12 cellular contexts compared by ENCODE assay signal in the genomic region with DNA sequence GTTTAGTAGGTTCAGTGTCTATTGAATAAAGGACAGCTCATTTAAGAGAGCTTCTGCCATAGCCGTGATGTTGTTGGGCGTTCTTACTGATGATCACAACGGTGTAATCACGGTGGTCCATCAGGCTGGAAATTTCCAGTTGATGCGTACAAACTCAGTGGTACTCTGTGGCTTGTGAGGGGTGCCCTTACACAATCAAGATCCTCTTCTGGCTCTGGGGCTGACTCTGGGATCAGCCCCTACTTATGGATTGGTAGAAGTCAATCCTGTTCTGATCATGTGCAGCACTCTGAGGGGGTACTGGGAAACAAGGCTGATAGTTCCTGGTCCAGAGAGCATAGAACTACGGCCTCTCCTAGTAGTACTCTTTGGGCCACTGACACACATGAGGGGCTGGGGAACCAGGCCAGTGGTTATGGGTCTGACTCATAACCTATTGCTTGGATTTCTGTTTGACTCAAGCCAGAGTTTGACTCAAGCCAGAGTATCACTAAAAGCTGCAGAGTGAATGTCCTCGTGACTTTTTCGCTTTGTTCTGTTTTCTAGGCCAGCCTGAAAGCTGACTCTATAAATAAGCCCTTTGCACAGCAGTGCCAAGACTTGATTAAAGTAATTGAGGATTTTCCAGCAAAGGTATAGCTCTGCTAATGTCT. TPM values are rescaled to one million over a fixed set of nuclear protein-coding genes. Genes with fewer than 3 reads are reported as not detected.
DNase-seq lines count a peak whose midpoint lies in the region; ATAC-seq and TF ChIP-seq lines count a peak whose summit lies in the region.
"Not testable (repeated sequence)": the region's sequence is repeated elsewhere in the genome, so short reads cannot be mapped to it uniquely, and the experiment has no call there.
"Had no signal": no experiment of that assay in that cellular context is flagged by ENCODE, and none has a peak within 500 bp of the region (broad histone marks: within the 10 kb centered on the region; RNA-seq: fewer than 3 reads in every experiment).

No MANE protein-coding gene starts in this region.

- not testable (repeated sequence) for H3K23ac ChIP-seq in IMR-90 (ENCODE audit: low read depth, low read length)

- H3K4me1 ChIP-seq in IMR-90 (ENCODE audit: control insufficient read depth, insufficient read depth, low read length); fibroblast of lung (ENCODE audit: control insufficient read depth, extremely low read depth, insufficient read depth, low read length): not testable (repeated sequence)

- not testable (repeated sequence) for H2AK9ac ChIP-seq in IMR-90 (replicated peaks; ENCODE audit: low read depth, low read length, poor library complexity)

- peaks cover 44% of the 10 kb centered on the region for H3K79me2 ChIP-seq in fibroblast of lung (ENCODE audit: control insufficient read depth, insufficient read depth, low read length)

- not testable (repeated sequence) for H3K27me3 ChIP-seq in IMR-90 (ENCODE audit: control insufficient read depth, insufficient read depth, low read length); fibroblast of lung (ENCODE audit: control insufficient read depth, insufficient read depth, low read length)

- intact Hi-C loops in IMR-90 (cut with micrococcal nuclease) = not testable (repeated sequence)

- not testable (repeated sequence) for TF ChIP-seq CTCF in IMR-90 (conservative IDR thresholded peaks at IDR 0.05; ENCODE audit: low read depth, low read length); fibroblast of lung (conservative IDR thresholded peaks at IDR 0.05 in 1 of 2, IDR thresholded peaks at IDR 0.05 in 1 of 2; ENCODE audit: low read depth in 1 of 2, low read length in 2 of 2)

- dilution Hi-C loops in IMR-90 (cut with HindIII; ENCODE audit: low sequenced_read_pairs, unreplicated experiment) = not testable (repeated sequence)

- H3K9me3 ChIP-seq in IMR-90 (ENCODE audit: control insufficient read depth, insufficient read depth, low read length); fibroblast of lung (ENCODE audit: control insufficient read depth, insufficient read depth, low read depth, low read length): not testable (repeated sequence)

- not testable (repeated sequence) for H3K4me3 ChIP-seq in IMR-90 (ENCODE audit: insufficient read depth, low read depth, low read length); fibroblast of lung (replicated peaks in 1 of 4; ENCODE audit: control extremely low read depth in 1 of 4, insufficient read depth in 1 of 4, low read depth in 3 of 4, low read length in 4 of 4)

- not testable (repeated sequence) for H2AFZ ChIP-seq in IMR-90 (replicated peaks; ENCODE audit: low read length, poor library complexity); fibroblast of lung (ENCODE audit: low read length)

- not testable (repeated sequence) for H3K9ac ChIP-seq in IMR-90 (ENCODE audit: low read depth, low read length); fibroblast of lung (ENCODE audit: insufficient read depth, low read length)

- not testable (repeated sequence) for H4K5ac ChIP-seq in IMR-90 (ENCODE audit: low read depth, low read length)

- H3K4me2 ChIP-seq in IMR-90 (ENCODE audit: low read depth, low read length); fibroblast of lung (ENCODE audit: extremely low read depth, insufficient read depth, low read length): not testable (repeated sequence)

- H2BK15ac ChIP-seq in IMR-90 (ENCODE audit: low read depth, low read length) = not testable (repeated sequence)

- not testable (repeated sequence) for TF ChIP-seq POLR2A in IMR-90 (IDR thresholded peaks at IDR 0.05; ENCODE audit: low read depth, low read length)

- peaks cover 15% of the 10 kb centered on the region; the same call in 1 of the 2 replicates for H4K20me1 ChIP-seq in IMR-90 (ENCODE audit: insufficient read depth, low read length)
- H4K20me1 ChIP-seq in fibroblast of lung (ENCODE audit: control insufficient read depth, extremely low read depth, insufficient read depth, low read length) = not testable (repeated sequence)

- CTCF ChIA-PET in IMR-90 (lab: Yijun Ruan, JAX) = not testable (repeated sequence)
- CTCF ChIA-PET in activated CD8-positive, alpha-beta memory T cell treated with anti-CD3 and anti-CD28 coated beads, Interleukin-2, amount 10 ng/mL, durations not matched to agents 7 days and 5 days (lab: Charles Lee) = interaction anchor here (1.2 kb wide), 1 partner anchor 9 kb away, joined by 5 read pairs; no protein-coding TSS in a partner anchor

- peak; percentile 28 for DNase-seq in Daoy (ENCODE audit: low read depth)
- peak; percentile 73 for DNase-seq in IMR-90
- DNase-seq in activated CD8-positive, alpha-beta memory T cell treated with anti-CD3 and anti-CD28 coated beads, Interleukin-2, amount 10 ng/mL, durations not matched to agents 7 days and 5 days = peak; percentile 73
- DNase-seq in fibroblast of lung (ENCODE audit: low read depth in 2 of 2) = peak; percentile 77 to 84
- DNase-seq in pons (ENCODE audit: low spot score) = peak; percentile 24

- not testable (repeated sequence) for BruUV-seq in IMR-90 (replicated peaks; lab: Mats Ljungman, UMichigan)

- peak overlapping the region; percentile 6 for H3K4me3 Mint-ChIP-seq in activated CD8-positive, alpha-beta memory T cell treated with anti-CD3 and anti-CD28 coated beads, Interleukin-2, amount 10 ng/mL, durations not matched to agents 7 days and 5 days

- H3K27ac Mint-ChIP-seq in activated CD8-positive, alpha-beta memory T cell treated with anti-CD3 and anti-CD28 coated beads, Interleukin-2, amount 10 ng/mL, durations not matched to agents 7 days and 5 days = peak overlapping the region; percentile 86

- ATAC-seq in GM19035 (IDR thresholded peaks at IDR 0.05; ENCODE audit: unreplicated experiment) (peak; percentile 90), GM21825 (IDR thresholded peaks at IDR 0.05; ENCODE audit: unreplicated experiment) (peak; percentile 83), HG03066 (IDR thresholded peaks at IDR 0.05; ENCODE audit: low read depth, unreplicated experiment) (peak; percentile 80), IMR-90 (ENCODE audit: low read depth) (peak; percentile 97)
- ATAC-seq in activated CD8-positive, alpha-beta memory T cell treated with anti-CD3 and anti-CD28 coated beads, Interleukin-2, amount 10 ng/mL, durations not matched to agents 7 days and 5 days = peak; percentile 86

- POLR2A ChIA-PET in IMR-90 (lab: Charles Lee; ENCODE audit: unreplicated experiment) = not testable (repeated sequence)

- H3K18ac ChIP-seq in IMR-90 (ENCODE audit: low read depth, low read length) = not testable (repeated sequence)

- not testable (repeated sequence) for TF ChIP-seq RAD21 in IMR-90 (IDR thresholded peaks at IDR 0.05; ENCODE audit: low read length)

- H3K9me3 Mint-ChIP-seq in activated CD8-positive, alpha-beta memory T cell treated with anti-CD3 and anti-CD28 coated beads, Interleukin-2, amount 10 ng/mL, durations not matched to agents 7 days and 5 days (ENCODE audit: low read depth) = not testable (repeated sequence)

- H3K27ac ChIP-seq in IMR-90 (ENCODE audit: insufficient read depth, low read length); fibroblast of lung (ENCODE audit: insufficient read depth, low read length): not testable (repeated sequence)

- not testable (repeated sequence) for H4K8ac ChIP-seq in IMR-90 (ENCODE audit: low read depth in 2 of 2, low read length in 2 of 2)

- H2BK20ac ChIP-seq in IMR-90 (ENCODE audit: low read depth, low read length) = not testable (repeated sequence)

- H3K9me1 ChIP-seq in IMR-90 (ENCODE audit: insufficient read depth, low read length) = not testable (repeated sequence)

- H3K36me3 ChIP-seq in IMR-90 (ENCODE audit: control insufficient read depth, insufficient read depth, low read length) = peaks cover 25% of the 10 kb centered on the region
- not testable (repeated sequence) for H3K36me3 ChIP-seq in fibroblast of lung (ENCODE audit: control insufficient read depth, insufficient read depth, low read length)

- not testable (repeated sequence) for H3K4ac ChIP-seq in IMR-90 (ENCODE audit: low read depth, low read length)

- WGBS in IMR-90 (ENCODE audit: extremely low coverage in 2 of 2, insufficient read length in 1 of 2), 2 experiments = no CpG with 5 or more reads among the region's 8 CpGs

- H4K91ac ChIP-seq in IMR-90 (ENCODE audit: insufficient read depth, low read depth, low read length) = not testable (repeated sequence)

- peaks cover 51% of the 10 kb centered on the region for H3K4me1 Mint-ChIP-seq in activated CD8-positive, alpha-beta memory T cell treated with anti-CD3 and anti-CD28 coated beads, Interleukin-2, amount 10 ng/mL, durations not matched to agents 7 days and 5 days

- H3K56ac ChIP-seq in IMR-90 (ENCODE audit: extremely low read depth, insufficient read depth, low read length) = not testable (repeated sequence)

- not testable (repeated sequence) for H2BK120ac ChIP-seq in IMR-90 (ENCODE audit: low read depth, low read length)

- H3K36me3 Mint-ChIP-seq in activated CD8-positive, alpha-beta memory T cell treated with anti-CD3 and anti-CD28 coated beads, Interleukin-2, amount 10 ng/mL, durations not matched to agents 7 days and 5 days = peaks cover 36% of the 10 kb centered on the region

- not testable (repeated sequence) for H2AK5ac ChIP-seq in IMR-90 (ENCODE audit: low read depth, low read length)

- peaks cover 5 to 49% of the 10 kb centered on the region in 2 experiments for H3K79me1 ChIP-seq in IMR-90 (ENCODE audit: low read depth in 1 of 2, low read length in 2 of 2)

- H2BK5ac ChIP-seq in IMR-90 (ENCODE audit: low read depth, low read length, poor library complexity, severe bottlenecking) = not testable (repeated sequence)

- not testable (repeated sequence) for H3K14ac ChIP-seq in IMR-90 (replicated peaks; ENCODE audit: low read depth, low read length)

- H3K27me3 Mint-ChIP-seq in activated CD8-positive, alpha-beta memory T cell treated with anti-CD3 and anti-CD28 coated beads, Interleukin-2, amount 10 ng/mL, durations not matched to agents 7 days and 5 days = not testable (repeated sequence)

- in situ Hi-C loops in IMR-90 (cut with MboI; ENCODE audit: low sequenced_read_pairs) = not testable (repeated sequence)

RNA-seq across cellular contexts. Expression of gene MZT2A, which starts 6.2 kb away (rescaled TPM):
- total RNA-seq in Daoy (2014; rRNA removed; shearing (Covaris generic)) = 92.6 and 121 TPM in 2 replicates
- total RNA-seq in IMR-90 (2012; rRNA removed) (23.1 and 25.8 TPM in 2 replicates), fibroblast of lung (65.2 and 88.4 TPM in 2 replicates)
- polyA plus RNA-seq in IMR-90 (2012; rRNA removed) (82.3 and 139 TPM in 2 replicates), fibroblast of lung (30.1 and 30.8 TPM in 2 replicates)
- polyA plus RNA-seq in IMR-90 (2012; cell fraction: cytosol; rRNA removed) = 325 and 338 TPM in 2 replicates
- 49.5 and 86.3 TPM in 2 replicates for polyA plus RNA-seq in IMR-90 (2012; cell fraction: nucleus; rRNA removed; ENCODE audit: low replicate concordance)
- 100 to 1,000 TPM; 198 to 262 TPM for total RNA-seq in activated CD8-positive, alpha-beta memory T cell treated with anti-CD3 and anti-CD28 coated beads, Interleukin-2, amount 10 ng/mL, durations not matched to agents 7 days and 5 days
- polyA plus RNA-seq in fibroblast of lung (2012) = 98.6 and 107 TPM in 2 replicates
- 4.2 and 10.2 TPM in 2 replicates for polyA minus RNA-seq in fibroblast of lung (ENCODE audit: low replicate concordance)

RNA-seq across cellular contexts. Expression of gene TUBA3D, which starts 22.5 kb away (rescaled TPM):
- total RNA-seq in Daoy (2014; rRNA removed; shearing (Covaris generic)) = not detected in 2 replicates
- total RNA-seq in IMR-90 (2012; rRNA removed) = not detected in 2 replicates
- not detected in 2 replicates for polyA plus RNA-seq in IMR-90 (2012; rRNA removed)
- not detected in 2 replicates for polyA plus RNA-seq in IMR-90 (2012; cell fraction: cytosol; rRNA removed)
- not detected in 2 replicates for polyA plus RNA-seq in IMR-90 (2012; cell fraction: nucleus; rRNA removed; ENCODE audit: low replicate concordance)
- total RNA-seq in activated CD8-positive, alpha-beta memory T cell treated with anti-CD3 and anti-CD28 coated beads, Interleukin-2, amount 10 ng/mL, durations not matched to agents 7 days and 5 days = not detected
- not detected in 2 replicates for total RNA-seq in fibroblast of lung
- polyA plus RNA-seq in fibroblast of lung = not detected in 2 replicates
- polyA plus RNA-seq in fibroblast of lung (2012) = not detected in 2 replicates
- not detected in 2 replicates for polyA minus RNA-seq in fibroblast of lung (ENCODE audit: low replicate concordance)
- total RNA-seq: esophagus muscularis mucosa; mucosa of descending colon; posterior vena cava; T-helper 1 cell treated with Interleukin-12 subunit alpha and Interleukin-12 subunit beta and Interleukin-4 antibody, amounts not matched to agents 30 ng/mL and 1 ng/mL, for 36 hours had no signal

RNA-seq across cellular contexts. Expression of gene CCDC74A, which starts 29.2 kb away (rescaled TPM):
- 7.1 and 18.7 TPM in 2 replicates for total RNA-seq in Daoy (2014; rRNA removed; shearing (Covaris generic))
- total RNA-seq in IMR-90 (2012; rRNA removed) (3.1 and 3.8 TPM in 2 replicates), fibroblast of lung (5.9 and 6.7 TPM in 2 replicates)
- polyA plus RNA-seq in IMR-90 (2012; rRNA removed) (11.9 and 13.5 TPM in 2 replicates), fibroblast of lung (5.4 and 6.5 TPM in 2 replicates)
- 5.8 and 9.6 TPM in 2 replicates for polyA plus RNA-seq in IMR-90 (2012; cell fraction: cytosol; rRNA removed)
- 62.7 and 89.4 TPM in 2 replicates for polyA plus RNA-seq in IMR-90 (2012; cell fraction: nucleus; rRNA removed; ENCODE audit: low replicate concordance)
- 1 to 10 TPM; 3.0 to 4.6 TPM for total RNA-seq in activated CD8-positive, alpha-beta memory T cell treated with anti-CD3 and anti-CD28 coated beads, Interleukin-2, amount 10 ng/mL, durations not matched to agents 7 days and 5 days
- 6.7 and 7.0 TPM in 2 replicates for polyA plus RNA-seq in fibroblast of lung (2012)
- 0.74 and 2.8 TPM in 2 replicates for polyA minus RNA-seq in fibroblast of lung (ENCODE audit: low replicate concordance)

Comparison
In these comparisons a context has a peak if more than half of its experiments do, and no peak if none do; other contexts are left out.
1. DNase-seq: peak in every context shown above with its lines; median percentile 80 in fibroblast of lung; 73 in IMR-90; 73 in activated CD8-positive, alpha-beta memory T cell treated with anti-CD3 and anti-CD28 coated beads, Interleukin-2, amount 10 ng/mL, durations not matched to agents 7 days and 5 days; 28 in Daoy; 24 in pons.